10 cellular contexts compared by ENCODE assay signal in the genomic region with DNA sequence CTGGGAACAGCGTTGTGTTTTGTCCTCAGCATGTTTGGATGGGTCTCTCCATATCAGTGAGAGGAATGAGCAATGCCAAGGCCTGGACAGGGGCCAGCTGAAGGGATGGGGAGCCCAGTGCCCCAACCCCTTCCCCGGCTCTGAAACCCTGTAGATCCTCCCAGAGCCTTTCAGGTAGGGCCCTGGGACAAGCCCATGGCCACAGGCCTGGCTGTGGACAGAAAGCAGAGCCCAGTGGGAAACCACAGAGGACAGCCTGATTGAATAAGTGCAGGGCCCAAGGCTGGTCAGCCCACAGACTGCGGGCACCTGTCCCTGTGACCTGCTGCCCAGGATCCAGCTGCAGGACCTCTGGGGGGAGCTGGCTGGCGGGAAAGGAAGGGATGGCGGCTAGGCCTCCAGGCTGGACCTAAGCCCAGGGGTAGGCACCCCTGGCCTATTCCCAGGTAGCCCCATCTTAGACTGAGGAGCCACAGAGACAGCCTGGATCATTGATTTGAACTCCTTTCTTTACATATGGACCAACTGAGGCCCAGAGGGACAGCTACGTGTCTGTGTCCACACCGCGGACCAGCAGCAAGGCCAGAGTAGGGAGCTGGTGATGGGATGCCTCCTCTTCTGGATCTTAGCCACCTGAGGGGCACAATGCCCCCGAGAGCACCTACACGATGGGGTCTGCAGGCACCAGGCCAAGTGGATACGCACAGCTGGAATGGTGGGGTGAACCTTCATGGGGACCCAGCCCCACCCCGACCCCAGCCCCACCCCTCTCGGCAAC. TPM values are rescaled to one million over a fixed set of nuclear protein-coding genes. Genes with fewer than 3 reads are reported as not detected.
A peak's percentile ranks its signal among the peaks of the same experiment; 100 is the strongest.
DNase-seq lines count a peak whose midpoint lies in the region; ATAC-seq, FAIRE-seq and TF ChIP-seq lines count a peak whose summit lies in the region.
"Had no signal": no experiment of that assay in that cellular context is flagged by ENCODE, and none has a peak within 500 bp of the region (broad histone marks: within the 10 kb centered on the region; RNA-seq: fewer than 3 reads in every experiment).

No MANE protein-coding gene starts in this region.

- peak overlapping the region in 1 of 2 donors; percentile 84 for H3K4me3 ChIP-seq in body of pancreas

- H3K36me3 Mint-ChIP-seq in activated naive CD4-positive, alpha-beta T cell treated with anti-CD3 and anti-CD28 coated beads, Interleukin-2, amount 50 U/mL, for 24 hours: no peaks in the 10 kb centered on the region
- no peaks in the 10 kb centered on the region for H3K36me3 Mint-ChIP-seq in activated naive CD4-positive, alpha-beta T cell treated with anti-CD3 and anti-CD28 coated beads, Interleukin-2, amount 50 U/mL, for 72 hours

- peak; percentile 63 for FAIRE-seq in urothelium cell line (lab: Jason Lieb, UNC)

- no peak for TF ChIP-seq POLR2A in body of pancreas (IDR thresholded peaks at IDR 0.05)

- intact Hi-C loops in body of pancreas (cut with DNase I): no loop called here

- no peaks in the 10 kb centered on the region for H3K9me3 ChIP-seq in body of pancreas

- no peak for ATAC-seq in activated naive CD4-positive, alpha-beta T cell treated with anti-CD3 and anti-CD28 coated beads, Interleukin-2, amount 50 U/mL, for 72 hours
- ATAC-seq in body of pancreas: no peak
- no peak for ATAC-seq in GM21390 (IDR thresholded peaks at IDR 0.05; ENCODE audit: unreplicated experiment)

- WGBS in body of pancreas, 2 donors: 48 to 60% methylated on average over 2 to 13 of the region's 13 CpGs

- peaks cover 21% of the 10 kb centered on the region for H3K4me1 ChIP-seq in body of pancreas

- H3K27ac Mint-ChIP-seq in activated naive CD4-positive, alpha-beta T cell treated with anti-CD3 and anti-CD28 coated beads, Interleukin-2, amount 50 U/mL, for 24 hours: peak overlapping the region; percentile 86
- H3K27ac Mint-ChIP-seq in activated naive CD4-positive, alpha-beta T cell treated with anti-CD3 and anti-CD28 coated beads, Interleukin-2, amount 50 U/mL, for 72 hours: peak overlapping the region in 1 of 2 donors; percentile 81

- H3K4me1 Mint-ChIP-seq in activated naive CD4-positive, alpha-beta T cell treated with anti-CD3 and anti-CD28 coated beads, Interleukin-2, amount 50 U/mL, for 24 hours: peaks cover 76% of the 10 kb centered on the region

- H3K4me3 Mint-ChIP-seq in activated naive CD4-positive, alpha-beta T cell treated with anti-CD3 and anti-CD28 coated beads, Interleukin-2, amount 50 U/mL, for 24 hours: no peak overlapping the region

- H3K27ac ChIP-seq in body of pancreas: peak overlapping the region in 3 of 4 donors; percentile 53 to 89 (median 78)

- H3K27me3 Mint-ChIP-seq in activated naive CD4-positive, alpha-beta T cell treated with anti-CD3 and anti-CD28 coated beads, Interleukin-2, amount 50 U/mL, for 24 hours: no peaks in the 10 kb centered on the region

- TF ChIP-seq CTCF in body of pancreas (IDR thresholded peaks at IDR 0.05): no peak

- H3K36me3 ChIP-seq in body of pancreas (replicated peaks in 1 of 2; ENCODE audit: insufficient read depth in 1 of 2, low read depth in 2 of 2): no peaks in the 10 kb centered on the region

- no peak for DNase-seq in activated naive CD4-positive, alpha-beta T cell treated with anti-CD3 and anti-CD28 coated beads, Interleukin-2, amount 50 U/mL, for 72 hours (ENCODE audit: low spot score in 2 of 2)
- peak in 3 of 4 donors; percentile 4 to 32 (median 22) for DNase-seq in body of pancreas
- DNase-seq in mesenteric fat pad (ENCODE audit: low spot score): peak; percentile 88
- DNase-seq in urothelium cell line (ENCODE audit: low spot score): no peak
- no peak for DNase-seq in RKO (ENCODE audit: low spot score)
- DNase-seq in RPMI8226: no peak

- H3K27me3 ChIP-seq in body of pancreas: no peaks in the 10 kb centered on the region

- H3K9me3 Mint-ChIP-seq in activated naive CD4-positive, alpha-beta T cell treated with anti-CD3 and anti-CD28 coated beads, Interleukin-2, amount 50 U/mL, for 24 hours: no peaks in the 10 kb centered on the region
- no peaks in the 10 kb centered on the region for H3K9me3 Mint-ChIP-seq in activated naive CD4-positive, alpha-beta T cell treated with anti-CD3 and anti-CD28 coated beads, Interleukin-2, amount 50 U/mL, for 72 hours

RNA-seq across cellular contexts. Expression of a gene that starts 1.3 kb away (rescaled TPM):
- 10 to 100 TPM in 1 of 2 donors, 1 to 10 TPM in 1; 5.4 to 13.9 TPM for total RNA-seq in activated naive CD4-positive, alpha-beta T cell treated with anti-CD3 and anti-CD28 coated beads, Interleukin-2, amount 50 U/mL, for 72 hours
- total RNA-seq in body of pancreas (10 to 100 TPM; 10.6 to 22.4 TPM), mesenteric fat pad (5.0 TPM)

RNA-seq across cellular contexts. Expression of a gene that starts 7.4 kb away (rescaled TPM):
- total RNA-seq in activated naive CD4-positive, alpha-beta T cell treated with anti-CD3 and anti-CD28 coated beads, Interleukin-2, amount 50 U/mL, for 72 hours: 1 to 10 TPM; 2.6 to 5.3 TPM
- under 1 TPM; 0.78 to 0.99 TPM for total RNA-seq in body of pancreas
- 0.10 TPM for total RNA-seq in mesenteric fat pad
- total RNA-seq: Daoy, lung microvascular endothelial cell had no signal

RNA-seq across cellular contexts. Expression of a gene that starts 48.8 kb away (rescaled TPM):
- total RNA-seq in activated naive CD4-positive, alpha-beta T cell treated with anti-CD3 and anti-CD28 coated beads, Interleukin-2, amount 50 U/mL, for 72 hours: 1 to 10 TPM; 7.1 to 7.7 TPM
- 10 to 100 TPM; 33.0 to 36.1 TPM for total RNA-seq in body of pancreas
- total RNA-seq in mesenteric fat pad: 7.3 TPM

Comparison
In these comparisons a context has a peak if more than half of its experiments do, and no peak if none do; other contexts are left out.
1. DNase-seq: peak in body of pancreas (3 of 4) and mesenteric fat pad (single experiment); none in activated naive CD4-positive, alpha-beta T cell treated with anti-CD3 and anti-CD28 coated beads, Interleukin-2, amount 50 U/mL, for 72 hours (0 of 2), urothelium cell line (single experiment), RKO (single experiment) and RPMI8226 (single experiment).